10 cellular contexts compared by ENCODE assay signal in the genomic region with DNA sequence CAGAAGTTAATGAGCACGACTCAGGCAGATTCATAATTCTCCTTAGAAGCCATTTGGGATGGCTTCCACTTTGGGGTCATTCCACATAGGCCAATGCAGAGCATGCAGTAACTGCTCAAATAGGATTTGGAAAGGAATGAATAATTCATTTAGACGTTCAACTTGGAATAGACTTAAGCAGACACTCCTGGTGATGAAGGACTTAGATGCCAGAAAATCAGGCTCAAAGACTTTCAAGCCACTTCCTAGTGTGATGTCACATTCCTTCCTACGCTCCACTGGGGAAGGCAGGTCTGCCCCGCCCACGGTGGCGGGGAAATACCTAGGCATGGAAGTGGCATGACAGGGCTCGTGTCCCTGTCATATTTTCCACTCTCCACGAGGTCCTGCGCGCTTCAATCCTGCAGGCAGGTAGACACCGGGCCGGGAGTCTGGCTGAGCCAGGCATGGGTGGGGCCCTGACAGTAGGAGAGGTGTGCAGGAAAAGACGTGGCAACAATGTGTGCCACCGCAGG. TPM values are rescaled to one million over a fixed set of nuclear protein-coding genes. Genes with fewer than 3 reads are reported as not detected.
DNase-seq lines count a peak whose midpoint lies in the region; ATAC-seq and TF ChIP-seq lines count a peak whose summit lies in the region.
"Had no signal": no experiment of that assay in that cellular context is flagged by ENCODE, and none has a peak within 500 bp of the region (broad histone marks: within the 10 kb centered on the region; RNA-seq: fewer than 3 reads in every experiment).

TSS of gene IL1RL2 (plus strand) at position 348 of the 515 bp plus-strand sequence. CDS start 845 bp downstream, outside the sequence.

- peaks cover 7% of the 10 kb centered on the region for H3K4me1 Mint-ChIP-seq in T-helper 1 cell treated with Interleukin-12 subunit alpha and Interleukin-12 subunit beta and Interleukin-4 antibody, amounts not matched to agents 30 μg/mL and 1 μg/mL, for 36 hours (ENCODE audit: low read depth)
- peaks cover 27% of the 10 kb centered on the region for H3K4me1 Mint-ChIP-seq in dendritic cell treated with granulocyte-macrophage colony-stimulating factor and Interleukin-4, amounts not matched to agents 40 ng/mL and 50 ng/mL, for 4 days (ENCODE audit: low read depth)

- peak within 1 kb of the TSS; percentile 58 to 73 for H3K9ac ChIP-seq in mucosa of rectum (ENCODE audit: low read depth in 1 of 2, low read length in 2 of 2)

- ATAC-seq in GM18517 (IDR thresholded peaks at IDR 0.05; ENCODE audit: unreplicated experiment) (no peak), GM18861 (IDR thresholded peaks at IDR 0.05; ENCODE audit: unreplicated experiment) (no peak)

- TF ChIP-seq CTCF in suprapubic skin (IDR thresholded peaks at IDR 0.05): no peak

- H3K27me3 ChIP-seq in mucosa of rectum (ENCODE audit: control insufficient read depth in 2 of 2, insufficient read depth in 2 of 2, low read length in 2 of 2): no peaks in the 10 kb centered on the region
- no peaks in the 10 kb centered on the region for H3K27me3 ChIP-seq in suprapubic skin

- H3K9me3 ChIP-seq in mucosa of rectum (ENCODE audit: control insufficient read depth in 2 of 2, low read length in 2 of 2) (no peaks in the 10 kb centered on the region), suprapubic skin (no peaks in the 10 kb centered on the region)

- H3K4me3 Mint-ChIP-seq in T-helper 1 cell treated with Interleukin-12 subunit alpha and Interleukin-12 subunit beta and Interleukin-4 antibody, amounts not matched to agents 30 μg/mL and 1 μg/mL, for 36 hours: peak within 1 kb of the TSS; percentile 76
- H3K4me3 Mint-ChIP-seq in dendritic cell treated with granulocyte-macrophage colony-stimulating factor and Interleukin-4, amounts not matched to agents 40 ng/mL and 50 ng/mL, for 4 days: peak within 1 kb of the TSS; percentile 78

- TF ChIP-seq POLR2A in suprapubic skin (IDR thresholded peaks at IDR 0.05): no peak

- no peaks in the 10 kb centered on the region for H3K9me3 Mint-ChIP-seq in T-helper 1 cell treated with Interleukin-12 subunit alpha and Interleukin-12 subunit beta and Interleukin-4 antibody, amounts not matched to agents 30 μg/mL and 1 μg/mL, for 36 hours
- peaks cover 14% of the 10 kb centered on the region for H3K9me3 Mint-ChIP-seq in dendritic cell treated with granulocyte-macrophage colony-stimulating factor and Interleukin-4, amounts not matched to agents 40 ng/mL and 50 ng/mL, for 4 days

- H3K4me3 ChIP-seq in mucosa of rectum (ENCODE audit: low read length in 2 of 2) (peak within 1 kb of the TSS; percentile 72 to 73), suprapubic skin (peak within 1 kb of the TSS; percentile 52)

- DNase-seq in T-helper 1 cell: no peak
- peak in 1 of 2 donors; percentile 71 for DNase-seq in suprapubic skin (ENCODE audit: low spot score in 2 of 2)
- DNase-seq in occipital lobe (lab: John Stamatoyannopoulos, UW): no peak

- intact Hi-C loops in dendritic cell treated with granulocyte-macrophage colony-stimulating factor and Interleukin-4, amounts not matched to agents 40 ng/mL and 50 ng/mL, for 4 days (cut with micrococcal nuclease): no loop called here

- no peak within 1 kb of the TSS for H3K27ac Mint-ChIP-seq in T-helper 1 cell treated with Interleukin-12 subunit alpha and Interleukin-12 subunit beta and Interleukin-4 antibody, amounts not matched to agents 30 μg/mL and 1 μg/mL, for 36 hours
- peak within 1 kb of the TSS; percentile 97 for H3K27ac Mint-ChIP-seq in dendritic cell treated with granulocyte-macrophage colony-stimulating factor and Interleukin-4, amounts not matched to agents 40 ng/mL and 50 ng/mL, for 4 days

- H3K36me3 ChIP-seq in mucosa of rectum (ENCODE audit: control insufficient read depth in 2 of 2, insufficient read depth in 2 of 2, low read length in 2 of 2) (no peaks in the 10 kb centered on the region), suprapubic skin (no peaks in the 10 kb centered on the region)

- H3K27ac ChIP-seq in mucosa of rectum (ENCODE audit: low read depth in 2 of 2, low read length in 2 of 2) (peak within 1 kb of the TSS; percentile 11 to 35), suprapubic skin (peak within 1 kb of the TSS; percentile 94)

- peaks cover 32% of the 10 kb centered on the region for H3K27me3 Mint-ChIP-seq in T-helper 1 cell treated with Interleukin-12 subunit alpha and Interleukin-12 subunit beta and Interleukin-4 antibody, amounts not matched to agents 30 μg/mL and 1 μg/mL, for 36 hours (ENCODE audit: low read depth)
- H3K27me3 Mint-ChIP-seq in dendritic cell treated with granulocyte-macrophage colony-stimulating factor and Interleukin-4, amounts not matched to agents 40 ng/mL and 50 ng/mL, for 4 days: no peaks in the 10 kb centered on the region

- peaks cover 2% of the 10 kb centered on the region for H3K36me3 Mint-ChIP-seq in T-helper 1 cell treated with Interleukin-12 subunit alpha and Interleukin-12 subunit beta and Interleukin-4 antibody, amounts not matched to agents 30 μg/mL and 1 μg/mL, for 36 hours (ENCODE audit: low read depth)
- H3K36me3 Mint-ChIP-seq in dendritic cell treated with granulocyte-macrophage colony-stimulating factor and Interleukin-4, amounts not matched to agents 40 ng/mL and 50 ng/mL, for 4 days (ENCODE audit: low read depth): peaks cover 14% of the 10 kb centered on the region

- 29% methylated on average over 14 of the region's 14 CpGs for WGBS in suprapubic skin

- no peak for TF ChIP-seq EP300 in suprapubic skin (IDR thresholded peaks at IDR 0.05)

- peaks cover 2 to 5% of the 10 kb centered on the region in 2 donors for H3K4me1 ChIP-seq in mucosa of rectum (ENCODE audit: control insufficient read depth in 2 of 2, insufficient read depth in 2 of 2, low read length in 2 of 2)
- peaks cover 18% of the 10 kb centered on the region for H3K4me1 ChIP-seq in suprapubic skin

RNA-seq across cellular contexts. Expression of gene IL1RL2, which starts in this region (rescaled TPM):
- 10 to 100 TPM in 3 of 4 donors, 1 to 10 TPM in 1; 7.0 to 15.9 (median 12.0) TPM for total RNA-seq in suprapubic skin
- 0.47 TPM for total RNA-seq in occipital lobe
- total RNA-seq: A172, RPMI7951 had no signal
